Comparison of ENCODE assay signal across 15 cellular contexts in the genomic region with DNA sequence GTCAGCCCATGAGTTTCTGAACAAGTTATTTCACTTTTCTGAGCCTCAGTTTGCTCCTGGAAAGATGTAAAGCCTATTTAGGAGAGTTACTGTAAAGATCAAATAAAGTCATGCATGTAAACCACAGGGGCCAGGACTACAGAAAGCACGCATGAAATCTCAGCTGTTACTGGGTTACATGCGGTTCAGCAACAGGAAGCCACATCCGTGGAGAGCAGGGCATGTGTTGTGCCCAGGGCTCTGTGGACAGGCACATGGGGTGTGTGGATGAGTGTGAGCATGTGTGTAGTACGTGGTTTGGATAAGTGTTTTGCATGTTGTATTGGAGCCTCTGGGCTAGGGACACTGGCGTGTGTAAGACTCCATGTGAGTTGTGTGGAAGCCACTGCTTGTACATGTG. TPM values are rescaled to one million over a fixed set of nuclear protein-coding genes. Genes with fewer than 3 reads are reported as not detected.
A peak's percentile ranks its signal among the peaks of the same experiment; 100 is the strongest.
DNase-seq lines count a peak whose midpoint lies in the region; ATAC-seq and TF ChIP-seq lines count a peak whose summit lies in the region.
"Had no signal": no experiment of that assay in that cellular context is flagged by ENCODE, and none has a peak within 500 bp of the region (broad histone marks: within the 10 kb centered on the region; RNA-seq: fewer than 3 reads in every experiment).

No MANE protein-coding gene starts in this region.

- H3K27ac Mint-ChIP-seq in activated CD4-positive, alpha-beta T cell treated with anti-CD3 and anti-CD28 coated beads for 36 hours, result no peak overlapping the region
- H3K27ac Mint-ChIP-seq in activated naive CD4-positive, alpha-beta T cell treated with anti-CD3 and anti-CD28 coated beads, Interleukin-2, amount 10 ng/mL, durations not matched to agents 7 days and 5 days, result peak overlapping the region; percentile 1
- peak overlapping the region; percentile 0 to 10 (median 7) for H3K27ac Mint-ChIP-seq in nephron

- H3K4me3 ChIP-seq in foreskin fibroblast (ENCODE audit: low read depth in 1 of 2, low read length in 2 of 2), result no peak overlapping the region
- H3K4me3 ChIP-seq: tibial nerve had no signal

- peak; percentile 60 for DNase-seq in activated CD4-positive, alpha-beta T cell treated with anti-CD3 and anti-CD28 coated beads for 36 hours
- DNase-seq in activated CD4-positive, alpha-beta T cell treated with anti-CD3 and anti-CD28 coated beads for 1 hour, result no peak
- DNase-seq in RPMI7951 (ENCODE audit: low read depth) (peak; percentile 75), NCI-H2171 treated with DMSO at 0.1 percent for 48 hours (lab: John Stamatoyannopoulos, UW) (no peak), foreskin fibroblast (no peak)
- DNase-seq in activated naive CD4-positive, alpha-beta T cell treated with anti-CD3 and anti-CD28 coated beads, Interleukin-2, amount 10 ng/mL, durations not matched to agents 7 days and 5 days, result peak; percentile 73
- DNase-seq: 8988T; activated CD8-positive, alpha-beta memory T cell treated with anti-CD3 and anti-CD28 coated beads, Interleukin-2, amount 50 U/mL, for 48 hours; DMS 273 treated with DMSO at 0.1 percent for 48 hours; H7; NCI-H187 treated with DMSO at 0.1 percent for 48 hours had no signal

- TF ChIP-seq CTCF in nephron (IDR thresholded peaks at IDR 0.05; ENCODE audit: unreplicated experiment in 3 of 3) (no peak), foreskin fibroblast (IDR thresholded peaks at IDR 0.05; ENCODE audit: low read depth, low read length) (no peak)

- no peaks in the 10 kb centered on the region for H3K9me3 Mint-ChIP-seq in activated CD4-positive, alpha-beta T cell treated with anti-CD3 and anti-CD28 coated beads for 36 hours (ENCODE audit: low read depth)
- no peaks in the 10 kb centered on the region for H3K9me3 Mint-ChIP-seq in activated naive CD4-positive, alpha-beta T cell treated with anti-CD3 and anti-CD28 coated beads, Interleukin-2, amount 10 ng/mL, durations not matched to agents 7 days and 5 days
- no peaks in the 10 kb centered on the region for H3K9me3 Mint-ChIP-seq in nephron

- CTCF ChIA-PET in activated CD4-positive, alpha-beta T cell treated with anti-CD3 and anti-CD28 coated beads for 36 hours (lab: Charles Lee), result interaction anchor here (0.6 kb wide), 1 partner anchor 14 kb away, joined by 3 read pairs; no protein-coding TSS in a partner anchor
- CTCF ChIA-PET in activated naive CD4-positive, alpha-beta T cell treated with anti-CD3 and anti-CD28 coated beads, Interleukin-2, amount 10 ng/mL, durations not matched to agents 7 days and 5 days (lab: Charles Lee), result interaction anchor here (1.0 kb wide), 1 partner anchor 75 kb away, joined by 3 read pairs; no protein-coding TSS in a partner anchor

- ATAC-seq in activated CD4-positive, alpha-beta T cell treated with anti-CD3 and anti-CD28 coated beads for 36 hours, result peak; percentile 36
- ATAC-seq in GM18502 (IDR thresholded peaks at IDR 0.05; ENCODE audit: poor library complexity, unreplicated experiment), result no peak

- POLR2A ChIA-PET in activated CD4-positive, alpha-beta T cell treated with anti-CD3 and anti-CD28 coated beads for 36 hours (lab: Charles Lee), result no interaction called here

- H3K4me3 Mint-ChIP-seq in activated CD4-positive, alpha-beta T cell treated with anti-CD3 and anti-CD28 coated beads for 36 hours, result no peak overlapping the region
- no peak overlapping the region for H3K4me3 Mint-ChIP-seq in activated naive CD4-positive, alpha-beta T cell treated with anti-CD3 and anti-CD28 coated beads, Interleukin-2, amount 10 ng/mL, durations not matched to agents 7 days and 5 days
- H3K4me3 Mint-ChIP-seq in nephron, result peak overlapping the region in 1 of 3 experiments; percentile 6

- intact Hi-C loops in activated CD4-positive, alpha-beta T cell treated with anti-CD3 and anti-CD28 coated beads for 36 hours (cut with DNase I, micrococcal nuclease), result no loop called here

- peaks cover 61% of the 10 kb centered on the region for H3K4me1 Mint-ChIP-seq in activated CD4-positive, alpha-beta T cell treated with anti-CD3 and anti-CD28 coated beads for 36 hours
- peaks cover 65% of the 10 kb centered on the region for H3K4me1 Mint-ChIP-seq in activated naive CD4-positive, alpha-beta T cell treated with anti-CD3 and anti-CD28 coated beads, Interleukin-2, amount 10 ng/mL, durations not matched to agents 7 days and 5 days
- H3K4me1 Mint-ChIP-seq in nephron, result peaks cover 18% of the 10 kb centered on the region

- H3K27me3 Mint-ChIP-seq in activated CD4-positive, alpha-beta T cell treated with anti-CD3 and anti-CD28 coated beads for 36 hours, result peaks cover 3% of the 10 kb centered on the region
- peaks cover 94% of the 10 kb centered on the region for H3K27me3 Mint-ChIP-seq in activated naive CD4-positive, alpha-beta T cell treated with anti-CD3 and anti-CD28 coated beads, Interleukin-2, amount 10 ng/mL, durations not matched to agents 7 days and 5 days
- peaks cover 4% of the 10 kb centered on the region for H3K27me3 Mint-ChIP-seq in nephron (ENCODE audit: low read depth)

- no peaks in the 10 kb centered on the region for H3K36me3 Mint-ChIP-seq in activated CD4-positive, alpha-beta T cell treated with anti-CD3 and anti-CD28 coated beads for 36 hours (ENCODE audit: low read depth)
- no peaks in the 10 kb centered on the region for H3K36me3 Mint-ChIP-seq in activated naive CD4-positive, alpha-beta T cell treated with anti-CD3 and anti-CD28 coated beads, Interleukin-2, amount 10 ng/mL, durations not matched to agents 7 days and 5 days
- H3K36me3 Mint-ChIP-seq in nephron (ENCODE audit: low read depth), result no peaks in the 10 kb centered on the region

RNA-seq across cellular contexts. Expression of gene EPHA2, which starts 2.2 kb away (rescaled TPM):
- total RNA-seq in activated CD4-positive, alpha-beta T cell treated with anti-CD3 and anti-CD28 coated beads for 36 hours, result under 1 TPM; 0.19 to 0.21 TPM
- 47.1 and 53.4 TPM in 2 replicates for total RNA-seq in RPMI7951 (2014; rRNA removed; shearing (Covaris generic))
- total RNA-seq: T-helper 1 cell treated with Interleukin-12 subunit alpha and Interleukin-12 subunit beta and Interleukin-4 antibody, amounts not matched to agents 30 ng/mL and 1 ng/mL, for 36 hours had no signal

RNA-seq across cellular contexts. Expression of gene ARHGEF19, which starts 54.4 kb away (rescaled TPM):
- 1 to 10 TPM; 4.9 to 6.5 TPM for total RNA-seq in activated CD4-positive, alpha-beta T cell treated with anti-CD3 and anti-CD28 coated beads for 36 hours
- 8.3 and 10.7 TPM in 2 replicates for total RNA-seq in RPMI7951 (2014; rRNA removed; shearing (Covaris generic))

Comparison
In these comparisons a context has a peak if more than half of its experiments do, and no peak if none do; other contexts are left out.
1. DNase-seq: peak in activated CD4-positive, alpha-beta T cell treated with anti-CD3 and anti-CD28 coated beads for 36 hours (single experiment), RPMI7951 (single experiment) and activated naive CD4-positive, alpha-beta T cell treated with anti-CD3 and anti-CD28 coated beads, Interleukin-2, amount 10 ng/mL, durations not matched to agents 7 days and 5 days (single experiment); none in activated CD4-positive, alpha-beta T cell treated with anti-CD3 and anti-CD28 coated beads for 1 hour (single experiment), NCI-H2171 treated with DMSO at 0.1 percent for 48 hours (single experiment) and foreskin fibroblast (0 of 2).
2. RNA of gene EPHA2, which starts 2.2 kb away (total RNA-seq): 47.1 to 53.4 TPM in RPMI7951; 0.19 to 0.21 TPM in activated CD4-positive, alpha-beta T cell treated with anti-CD3 and anti-CD28 coated beads for 36 hours; every median in the first group is over 10 times any median in the second.